In the genomic region with DNA sequence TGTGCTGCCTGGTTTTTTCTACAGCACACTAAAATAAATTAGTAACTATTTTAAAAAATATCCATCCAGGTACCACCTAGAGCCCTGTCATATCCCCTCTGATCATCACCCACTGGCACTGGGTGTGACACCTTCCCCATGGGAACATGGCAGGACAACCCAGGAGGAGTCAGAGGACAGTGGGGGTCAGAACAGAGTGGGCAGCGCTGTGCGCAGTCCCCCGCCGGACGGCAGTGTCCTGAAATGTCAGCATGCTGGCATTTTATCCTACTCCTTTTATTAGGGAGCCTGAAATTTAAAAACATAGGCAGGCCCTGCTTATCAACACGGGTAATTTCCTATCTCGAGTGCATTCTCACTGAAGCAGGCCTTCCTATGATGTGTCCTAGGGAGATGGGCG, we compare ENCODE assay signal across 21 cellular contexts.
"Had no signal": no experiment of that assay in that cellular context is flagged by ENCODE, and none has a peak within 500 bp of the region (broad histone marks: within the 10 kb centered on the region; RNA-seq: fewer than 3 reads in every experiment).

No MANE protein-coding gene starts in this region.

- H3K9me3 Mint-ChIP-seq: activated T-helper 1 cell treated with anti-CD3 and anti-CD28 coated beads, Interleukin-12 subunit alpha, Interleukin-12 subunit beta, Interleukin-2, Interleukin-4 antibody, amounts not matched to agents 30 ng/mL and 10 ng/mL and 1 ng/mL, durations not matched to agents 14 hours and 24 hours and 36 hours; natural killer cell treated with Interleukin-12 subunit alpha and Interleukin-12 subunit beta and Interleukin-15 and Interleukin-18, amount 100 ng/mL, for 72 hours had no signal

- FAIRE-seq: bronchial epithelial cell, endothelial cell of umbilical vein had no signal

- H3K4me3 Mint-ChIP-seq: activated CD4-positive, alpha-beta T cell treated with anti-CD3 and anti-CD28 coated beads for 36 hours; activated naive CD8-positive, alpha-beta T cell; activated T-helper 1 cell treated with anti-CD3 and anti-CD28 coated beads, Interleukin-12 subunit alpha, Interleukin-12 subunit beta, Interleukin-2, Interleukin-4 antibody, amounts not matched to agents 30 ng/mL and 10 ng/mL and 1 ng/mL, durations not matched to agents 14 hours and 24 hours and 36 hours; immature natural killer cell; mesothelial cell of epicardium; natural killer cell treated with Interleukin-12 subunit alpha and Interleukin-12 subunit beta and Interleukin-15 and Interleukin-18, amount 100 ng/mL, for 72 hours had no signal

- H3K36me3 ChIP-seq: esophagus squamous epithelium, lower lobe of right lung, neutrophil, tibial artery, WERI-Rb-1 had no signal

- H3K9me3 ChIP-seq: esophagus squamous epithelium, lower lobe of right lung, neutrophil, tibial artery had no signal

- ATAC-seq: activated CD4-positive, alpha-beta T cell treated with anti-CD3 and anti-CD28 coated beads for 36 hours; lower lobe of right lung; natural killer cell treated with Interleukin-12 subunit alpha and Interleukin-12 subunit beta and Interleukin-15 and Interleukin-18, amount 100 ng/mL, for 72 hours had no signal

- H3K36me3 Mint-ChIP-seq: activated naive CD8-positive, alpha-beta T cell; immature natural killer cell; mesothelial cell of epicardium; natural killer cell treated with Interleukin-12 subunit alpha and Interleukin-12 subunit beta and Interleukin-15 and Interleukin-18, amount 100 ng/mL, for 72 hours had no signal

- DNase-seq: activated CD4-positive, alpha-beta T cell treated with anti-CD3 and anti-CD28 coated beads for 36 hours; activated CD4-positive, alpha-beta T cell treated with anti-CD3 and anti-CD28 coated beads, Interleukin-2, amount 50 U/mL, for 48 hours; cerebellar nuclear complex; effector CD4-positive, alpha-beta T cell; esophagus squamous epithelium; immature natural killer cell; left cardiac atrium; lower lobe of right lung; stimulated activated CD4-positive, alpha-beta T cell treated with anti-CD3 and anti-CD28 coated beads, Interleukin-12 subunit alpha, Interleukin-12 subunit beta, amount 100 ng/mL, for 4 hours; stimulated activated CD4-positive, alpha-beta T cell treated with anti-CD3 and anti-CD28 coated beads, Interleukin-1b, Interleukin-23, amount 100 ng/mL, for 48 hours; stimulated activated CD8-positive, alpha-beta memory T cell treated with anti-CD3 and anti-CD28 coated beads, Interleukin-4, amount 100 ng/mL, for 48 hours; stimulated activated naive CD4-positive, alpha-beta T cell treated with Interleukin-2 at 50 U/mL for 16 hours; WERI-Rb-1 had no signal

- H3K4me1 ChIP-seq: lower lobe of right lung had no signal

- H3K27me3 ChIP-seq: tibial artery had no signal

- H3K27ac Mint-ChIP-seq: activated CD4-positive, alpha-beta T cell treated with anti-CD3 and anti-CD28 coated beads for 36 hours; activated naive CD8-positive, alpha-beta T cell; activated T-helper 1 cell treated with anti-CD3 and anti-CD28 coated beads, Interleukin-12 subunit alpha, Interleukin-12 subunit beta, Interleukin-2, Interleukin-4 antibody, amounts not matched to agents 30 ng/mL and 10 ng/mL and 1 ng/mL, durations not matched to agents 14 hours and 24 hours and 36 hours; immature natural killer cell; mesothelial cell of epicardium; natural killer cell treated with Interleukin-12 subunit alpha and Interleukin-12 subunit beta and Interleukin-15 and Interleukin-18, amount 100 ng/mL, for 72 hours had no signal

- H3K27ac ChIP-seq: lower lobe of right lung, neutrophil, WERI-Rb-1 had no signal

- H3K4me3 ChIP-seq: esophagus squamous epithelium, lower lobe of right lung, tibial artery had no signal
